ENCODE assay signal across 1 cellular context in genomic region chr5:17069995-17070405, GRCh38.
A peak's percentile ranks its signal among the peaks of the same experiment; 100 is the strongest.
TF ChIP-seq lines count a peak whose summit lies in the region.

No MANE protein-coding gene starts in this region.

TF ChIP-seq in K562, 482 proteins besides CTCF, POLR2A, EP300 and RAD21 (continued from another document):
- peak; percentile 67 for TF ChIP-seq PBX2 (CRISPR knock-in tag; IDR thresholded peaks at IDR 0.05; ENCODE audit: low read depth)
- peak; percentile 96 for TF ChIP-seq PBX2 (tag; conservative IDR thresholded peaks at IDR 0.05; ENCODE audit: low read depth)
- TF ChIP-seq PKNOX1 (IDR thresholded peaks at IDR 0.05), result peak; percentile 94
- TF ChIP-seq ZNF766 (CRISPR knock-in tag; conservative IDR thresholded peaks at IDR 0.05), result 0 out of 2 replicates have a peak, but pooled peaks have one; percentile 25
- peak; percentile 35; the same call in 1 of the 2 replicates for TF ChIP-seq SOX6 (IDR thresholded peaks at IDR 0.05)
- TF ChIP-seq MAFK (IDR thresholded peaks at IDR 0.05; ENCODE audit: low read length), result peak; percentile 55; the same call in 1 of the 2 replicates
- no peak for TF ChIP-seq TAF15 (IDR thresholded peaks at IDR 0.05; ENCODE audit: low read depth, low read length)
- no peak for TF ChIP-seq ZMIZ1 (IDR thresholded peaks at IDR 0.05; ENCODE audit: low read depth in 2 of 2, low read length in 2 of 2)
- 0 out of 2 replicates have a peak, but pooled peaks have one; percentile 16 for TF ChIP-seq BHLHE40 (IDR thresholded peaks at IDR 0.05; ENCODE audit: low read length)
- no peak for TF ChIP-seq POLR2AphosphoS5 (IDR thresholded peaks at IDR 0.05; ENCODE audit: control insufficient read depth, insufficient read depth, low read depth, low read length)
- TF ChIP-seq MAFF (IDR thresholded peaks at IDR 0.05; ENCODE audit: low read length), result peak; percentile 44; the same call in 1 of the 2 replicates
